19 cellular contexts compared by ENCODE assay signal in genomic region chr12:84375472-84375871, GRCh38.
A peak's percentile ranks its signal among the peaks of the same experiment; 100 is the strongest.
DNase-seq lines count a peak whose midpoint lies in the region; TF ChIP-seq lines count a peak whose summit lies in the region.
"Had no signal": no experiment of that assay in that cellular context is flagged by ENCODE, and none has a peak within 500 bp of the region (broad histone marks: within the 10 kb centered on the region; RNA-seq: fewer than 3 reads in every experiment).

No MANE protein-coding gene starts in this region.

- peak overlapping the region; percentile 37 for H3K4me3 ChIP-seq in ACC112 (ENCODE audit: low read depth, low read length)
- H3K4me3 ChIP-seq in fibroblast of the aortic adventitia (ENCODE audit: low read depth, low read length) = no peak overlapping the region
- H3K4me3 ChIP-seq in right atrium auricular region = no peak overlapping the region
- H3K4me3 ChIP-seq: GM12878, GM23338 had no signal

- no peaks in the 10 kb centered on the region for H3K79me2 ChIP-seq in ACC112 (ENCODE audit: control insufficient read depth, insufficient read depth, low read length, unreplicated experiment)

- H3K27me3 ChIP-seq in ACC112 (ENCODE audit: insufficient read depth, low read length) (no peaks in the 10 kb centered on the region), right atrium auricular region (no peaks in the 10 kb centered on the region)

- peak; percentile 25 for DNase-seq in HS-5 (ENCODE audit: low read depth)
- DNase-seq in amniotic epithelial cell (ENCODE audit: low read depth) = peak; percentile 25
- DNase-seq in fibroblast of the aortic adventitia (ENCODE audit: low read depth) = peak; percentile 1
- no peak for DNase-seq in DMS153 (lab: John Stamatoyannopoulos, UW)
- no peak for DNase-seq in right atrium auricular region (ENCODE audit: low spot score)
- DNase-seq in T-helper 2 cell = no peak
- DNase-seq in GM13977 (ENCODE audit: low spot score) = no peak
- DNase-seq: AML-193, Caco-2, DMS53, KBM-7, NCI-H146, NCI-H446, NCI-H774, RPMI8226 had no signal

- in situ Hi-C loops in GM13977 (cut with MboI; ENCODE audit: low pct_unique_long_range_greater_than_20kb, low sequenced_read_pairs, unreplicated experiment) = no loop called here

- H2AFZ ChIP-seq in ACC112 (ENCODE audit: low read length, unreplicated experiment) = no peak overlapping the region
- H2AFZ ChIP-seq: GM23338 had no signal

- H3K27ac ChIP-seq in ACC112 (ENCODE audit: low read depth, low read length) (no peak overlapping the region), right atrium auricular region (no peak overlapping the region)
- H3K27ac ChIP-seq: HL-60 had no signal

- no peak for TF ChIP-seq CTCF in fibroblast of the aortic adventitia (IDR thresholded peaks at IDR 0.05; ENCODE audit: insufficient read depth, low read length)
- TF ChIP-seq CTCF in right atrium auricular region (IDR thresholded peaks at IDR 0.05) = no peak
- no peak for TF ChIP-seq CTCF in GM13977 (IDR thresholded peaks at IDR 0.05; ENCODE audit: extremely low read depth, insufficient read depth, missing control alignments)

- H3K36me3 ChIP-seq in ACC112 (ENCODE audit: insufficient read depth, low read length) (no peaks in the 10 kb centered on the region), right atrium auricular region (no peaks in the 10 kb centered on the region)

- no peaks in the 10 kb centered on the region for H3K4me1 ChIP-seq in ACC112 (ENCODE audit: control insufficient read depth, insufficient read depth, low read length, unreplicated experiment)
- no peaks in the 10 kb centered on the region for H3K4me1 ChIP-seq in right atrium auricular region
- H3K4me1 ChIP-seq: Caco-2 had no signal

- H3K9me3 ChIP-seq in right atrium auricular region = no peaks in the 10 kb centered on the region
- H3K9me3 ChIP-seq: Caco-2 had no signal

Comparison
In these comparisons a context has a peak if more than half of its experiments do, and no peak if none do; other contexts are left out.
1. DNase-seq: peak in HS-5 (single experiment), amniotic epithelial cell (single experiment) and fibroblast of the aortic adventitia (single experiment); none in DMS153 (single experiment), right atrium auricular region (single experiment), T-helper 2 cell (0 of 5) and GM13977 (single experiment).